ENCODE assay signal across 7 cellular contexts in the genomic region with DNA sequence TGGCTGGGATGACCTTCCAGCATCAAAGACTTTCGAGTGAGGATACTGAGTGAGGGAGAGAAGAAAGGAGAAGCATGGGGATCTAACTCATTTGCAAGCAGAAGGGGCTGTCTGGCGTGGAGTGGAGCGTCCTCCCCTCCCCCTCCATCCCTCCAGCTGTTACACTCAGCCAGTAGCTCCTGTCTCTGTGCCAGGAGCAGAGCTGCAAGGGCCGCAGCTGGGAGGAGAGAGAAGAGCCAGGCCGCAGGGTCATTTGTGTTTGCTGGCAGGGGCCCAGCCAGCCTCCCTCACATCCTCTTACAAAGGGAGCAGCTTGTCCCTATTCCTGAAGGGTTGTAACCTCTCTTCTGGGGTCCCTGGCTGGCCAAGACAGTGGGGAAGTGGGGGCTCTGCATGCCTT. TPM values are rescaled to one million over a fixed set of nuclear protein-coding genes. Genes with fewer than 3 reads are reported as not detected.
DNase-seq lines count a peak whose midpoint lies in the region; ATAC-seq and TF ChIP-seq lines count a peak whose summit lies in the region.

No MANE protein-coding gene starts in this region.

- H3K27ac ChIP-seq in lung (ENCODE audit: low read depth in 1 of 2, low read length in 1 of 2) (peak overlapping the region in 1 of 2 donors; percentile 8), thyroid gland (no peak overlapping the region)

- peaks cover 0 to 8% of the 10 kb centered on the region in 2 donors for H3K36me3 ChIP-seq in lung (ENCODE audit: control insufficient read depth in 2 of 2, insufficient read depth in 2 of 2, low read length in 2 of 2)
- H3K36me3 ChIP-seq in thyroid gland, result no peaks in the 10 kb centered on the region

- DNase-seq in NCI-H2196 (lab: John Stamatoyannopoulos, UW; ENCODE audit: unreplicated experiment), result peak; percentile 79
- DNase-seq in dermis blood vessel endothelial cell, result peak; percentile 66
- DNase-seq in lung (ENCODE audit: low spot score), result peak; percentile 41
- peak; percentile 17 to 20 for DNase-seq in thyroid gland
- no peak for DNase-seq in NCI-H1694 (lab: John Stamatoyannopoulos, UW)
- no peak for DNase-seq in GM19238 (ENCODE audit: insufficient read length, low spot score)
- DNase-seq in stimulated activated CD4-positive, alpha-beta T cell treated with anti-CD3 and anti-CD28 coated beads, Interleukin-4, amount 100 ng/mL, for 24 hours, result no peak

- no peaks in the 10 kb centered on the region for H3K27me3 ChIP-seq in lung (ENCODE audit: control insufficient read depth, insufficient read depth)
- H3K27me3 ChIP-seq in thyroid gland, result no peaks in the 10 kb centered on the region

- peaks cover 0 to 7% of the 10 kb centered on the region in 2 donors for H3K4me1 ChIP-seq in lung (ENCODE audit: control insufficient read depth in 2 of 2, insufficient read depth in 2 of 2, low read length in 2 of 2)
- peaks cover 0 to 6% of the 10 kb centered on the region in 2 donors for H3K4me1 ChIP-seq in thyroid gland

- TF ChIP-seq POLR2A in thyroid gland (IDR thresholded peaks at IDR 0.05), result no peak

- 27% methylated on average over 5 of the region's 5 CpGs for WGBS in lung, 2 donors
- WGBS in thyroid gland, 2 donors, result 29 to 59% methylated on average over 4 to 5 of the region's 5 CpGs

- H3K4me3 ChIP-seq in lung (no peak overlapping the region), thyroid gland (replicated peaks in 1 of 3) (no peak overlapping the region)

- H3K9me3 ChIP-seq in lung (ENCODE audit: control insufficient read depth in 2 of 2, insufficient read depth in 1 of 2, low read length in 1 of 2), result peaks cover 0 to 2% of the 10 kb centered on the region in 2 donors
- no peaks in the 10 kb centered on the region for H3K9me3 ChIP-seq in thyroid gland

- intact Hi-C loops in thyroid gland (cut with DNase I), result no loop called here

- ATAC-seq in lung (ENCODE audit: insufficient read depth, low FRiP score), result peak; percentile 39

- no peak for TF ChIP-seq CTCF in lung (IDR thresholded peaks at IDR 0.05; ENCODE audit: control extremely low read depth, extremely low read depth)
- no peak for TF ChIP-seq CTCF in thyroid gland (IDR thresholded peaks at IDR 0.05)

RNA-seq across cellular contexts. Expression of a gene that starts 58.0 kb away (rescaled TPM):
- total RNA-seq in dermis blood vessel endothelial cell, result 3.1 and 7.5 TPM in 2 replicates
- total RNA-seq in lung, result 10 to 100 TPM in 1 of 2 donors, 1 to 10 TPM in 1; 8.6 to 18.3 TPM
- 1 to 10 TPM; 4.7 to 6.1 TPM for polyA plus RNA-seq in lung
- 1 to 10 TPM in 3 of 4 donors, under 1 TPM in 1; 0.94 to 5.3 (median 2.3) TPM for total RNA-seq in thyroid gland

Comparison
In these comparisons a context has a peak if more than half of its experiments do, and no peak if none do; other contexts are left out.
1. DNase-seq: peak in NCI-H2196 (single experiment), dermis blood vessel endothelial cell (single experiment), lung (single experiment) and thyroid gland (2 of 2); none in NCI-H1694 (single experiment), GM19238 (single experiment) and stimulated activated CD4-positive, alpha-beta T cell treated with anti-CD3 and anti-CD28 coated beads, Interleukin-4, amount 100 ng/mL, for 24 hours (single experiment).